Comparison of ENCODE assay signal across 13 cellular contexts in genomic region chr1:221315330-221315729, GRCh38.
DNase-seq lines count a peak whose midpoint lies in the region; ATAC-seq and TF ChIP-seq lines count a peak whose summit lies in the region.
"Had no signal": no experiment of that assay in that cellular context is flagged by ENCODE, and none has a peak within 500 bp of the region (broad histone marks: within the 10 kb centered on the region; RNA-seq: fewer than 3 reads in every experiment).

No MANE protein-coding gene starts in this region.

- H3K27ac Mint-ChIP-seq in HFFc6, result peak overlapping the region; percentile 46
- peak overlapping the region; percentile 77 for H3K27ac Mint-ChIP-seq in chondrocyte (ENCODE audit: unreplicated experiment)
- H3K27ac Mint-ChIP-seq: stimulated activated naive CD8-positive, alpha-beta T cell treated with anti-CD3 and anti-CD28 coated beads, Interleukin-15, amount 100 ng/mL, for 72 hours had no signal

- peaks cover 0 to 24% (median 3%) of the 10 kb centered on the region in 4 donors for H3K4me1 ChIP-seq in right lobe of liver
- no peaks in the 10 kb centered on the region for H3K4me1 ChIP-seq in testis

- ATAC-seq in right lobe of liver, result peak; percentile 53 to 84 (median 75)
- ATAC-seq: stimulated activated naive CD8-positive, alpha-beta T cell treated with anti-CD3 and anti-CD28 coated beads, Interleukin-15, amount 100 ng/mL, for 72 hours had no signal

- peak overlapping the region; percentile 1; the same call in 1 of the 2 replicates for H3K4me3 Mint-ChIP-seq in HFFc6
- no peak overlapping the region for H3K4me3 Mint-ChIP-seq in chondrocyte (ENCODE audit: unreplicated experiment)
- H3K4me3 Mint-ChIP-seq: stimulated activated naive CD8-positive, alpha-beta T cell treated with anti-CD3 and anti-CD28 coated beads, Interleukin-15, amount 100 ng/mL, for 72 hours had no signal

- H3K36me3 Mint-ChIP-seq in HFFc6 (ENCODE audit: low read depth), result no peaks in the 10 kb centered on the region
- no peaks in the 10 kb centered on the region for H3K36me3 Mint-ChIP-seq in chondrocyte (ENCODE audit: low read depth)

- H3K9me3 Mint-ChIP-seq in HFFc6 (no peaks in the 10 kb centered on the region), chondrocyte (ENCODE audit: low read depth) (no peaks in the 10 kb centered on the region)
- H3K9me3 Mint-ChIP-seq: stimulated activated naive CD8-positive, alpha-beta T cell treated with anti-CD3 and anti-CD28 coated beads, Interleukin-15, amount 100 ng/mL, for 72 hours had no signal

- TF ChIP-seq POLR2A in right lobe of liver (IDR thresholded peaks at IDR 0.05), result no peak
- TF ChIP-seq POLR2A in testis (IDR thresholded peaks at IDR 0.05), result no peak

- intact Hi-C loops in right lobe of liver (cut with DNase I) (no loop called here), testis (cut with DNase I; ENCODE audit: low total_unique reads) (no loop called here)

- no peaks in the 10 kb centered on the region for H3K36me3 ChIP-seq in right lobe of liver
- H3K36me3 ChIP-seq in testis (ENCODE audit: low read depth, missing control alignments), result no peaks in the 10 kb centered on the region

- 22% methylated on average over 3 of the region's 3 CpGs for WGBS in right lobe of liver (ENCODE audit: insufficient coverage, low coverage, low lambda C conversion rate, missing lambda C conversion rate)
- 36 to 47% methylated on average over 3 of the region's 3 CpGs for WGBS in testis, 2 donors

- H3K4me3 ChIP-seq in right lobe of liver, result no peak overlapping the region
- no peak overlapping the region for H3K4me3 ChIP-seq in testis

- TF ChIP-seq CTCF in HFFc6 (IDR thresholded peaks at IDR 0.05), result no peak
- TF ChIP-seq CTCF in chondrocyte (IDR thresholded peaks at IDR 0.05), result no peak
- no peak for TF ChIP-seq CTCF in right lobe of liver (IDR thresholded peaks at IDR 0.05)
- no peak for TF ChIP-seq CTCF in testis (IDR thresholded peaks at IDR 0.05)

- H3K4me1 Mint-ChIP-seq in HFFc6 (ENCODE audit: low read depth) (peaks cover 36% of the 10 kb centered on the region), chondrocyte (ENCODE audit: low read depth) (peaks cover 19% of the 10 kb centered on the region)
- H3K4me1 Mint-ChIP-seq: stimulated activated naive CD8-positive, alpha-beta T cell treated with anti-CD3 and anti-CD28 coated beads, Interleukin-15, amount 100 ng/mL, for 72 hours had no signal

- no peaks in the 10 kb centered on the region; the same call in 1 of the 2 replicates for H3K27me3 Mint-ChIP-seq in HFFc6 (ENCODE audit: insufficient read depth)
- peaks cover 16% of the 10 kb centered on the region for H3K27me3 Mint-ChIP-seq in chondrocyte (ENCODE audit: low read depth)

- H3K27ac ChIP-seq in right lobe of liver (peak overlapping the region in 2 of 3 donors; percentile 64 to 85), testis (no peak overlapping the region)
- H3K27ac ChIP-seq: C4-2B had no signal

- DNase-seq in AG08396 (ENCODE audit: low spot score) (peak; percentile 40), HFFc6 (peak; percentile 72), chondrocyte (ENCODE audit: low spot score) (no peak), right lobe of liver (no peak), testis (no peak), NCI-H1694 (lab: John Stamatoyannopoulos, UW) (no peak), NCI-H748 (lab: John Stamatoyannopoulos, UW; ENCODE audit: unreplicated experiment) (no peak)
- DNase-seq in stimulated activated CD4-positive, alpha-beta T cell treated with anti-CD3 and anti-CD28 coated beads, Interleukin-12 subunit alpha, Interleukin-12 subunit beta, amount 100 ng/mL, for 4 hours, result no peak
- DNase-seq: activated CD4-positive, CD25-positive, alpha-beta regulatory T cell; amygdala; Kasumi-1; stimulated activated naive CD8-positive, alpha-beta T cell treated with anti-CD3 and anti-CD28 coated beads, Interleukin-15, amount 100 ng/mL, for 72 hours had no signal

- H3K9me3 ChIP-seq in right lobe of liver, result no peaks in the 10 kb centered on the region
- H3K9me3 ChIP-seq in testis, result no peaks in the 10 kb centered on the region

- H3K27me3 ChIP-seq in right lobe of liver, result no peaks in the 10 kb centered on the region
- no peaks in the 10 kb centered on the region for H3K27me3 ChIP-seq in testis

Comparison
In these comparisons a context has a peak if more than half of its experiments do, and no peak if none do; other contexts are left out.
1. DNase-seq: peak in AG08396 (single experiment) and HFFc6 (single experiment); none in chondrocyte (single experiment), right lobe of liver (0 of 3), testis (single experiment), NCI-H1694 (single experiment), stimulated activated CD4-positive, alpha-beta T cell treated with anti-CD3 and anti-CD28 coated beads, Interleukin-12 subunit alpha, Interleukin-12 subunit beta, amount 100 ng/mL, for 4 hours (single experiment) and NCI-H748 (single experiment).
2. H3K27ac ChIP-seq: peak in right lobe of liver (2 of 3); none in testis (0 of 2).